ENCODE assay signal across 8 cellular contexts in genomic region chr1:20574686-20575543, GRCh38. TPM values are rescaled to one million over a fixed set of nuclear protein-coding genes. Genes with fewer than 3 reads are reported as not detected.
DNase-seq lines count a peak whose midpoint lies in the region; ATAC-seq, FAIRE-seq and TF ChIP-seq lines count a peak whose summit lies in the region.

No MANE protein-coding gene starts in this region.

- peaks cover 5% of the 10 kb centered on the region; the same call in 1 of the 2 replicates for H3K36me3 Mint-ChIP-seq in HFFc6 (ENCODE audit: low read depth)
- no peaks in the 10 kb centered on the region for H3K36me3 Mint-ChIP-seq in activated T-cell treated with anti-CD3 and anti-CD28 coated beads, Interleukin-2, amount 50 U/mL, for 24 hours (ENCODE audit: low read depth)

- H3K36me3 ChIP-seq in OCI-LY7 (ENCODE audit: insufficient read depth, low read length) (no peaks in the 10 kb centered on the region), pancreas (no peaks in the 10 kb centered on the region), upper lobe of right lung (no peaks in the 10 kb centered on the region)

- POLR2A ChIA-PET in OCI-LY7 (lab: Charles Lee), result no interaction called here

- H3K4me3 Mint-ChIP-seq in HFFc6, result no peak overlapping the region
- H3K4me3 Mint-ChIP-seq in activated T-cell treated with anti-CD3 and anti-CD28 coated beads, Interleukin-2, amount 50 U/mL, for 24 hours, result no peak overlapping the region

- H3K4me1 ChIP-seq in OCI-LY7 (ENCODE audit: insufficient read depth, low read length, poor library complexity, severe bottlenecking) (no peaks in the 10 kb centered on the region), pancreas (no peaks in the 10 kb centered on the region), upper lobe of right lung (no peaks in the 10 kb centered on the region)

- DNase-seq in CD1c-positive myeloid dendritic cell (ENCODE audit: extremely low spot score) (peak; percentile 90), HFFc6 (peak; percentile 64), OCI-LY7 (ENCODE audit: low spot score) (peak; percentile 52), foreskin fibroblast (peak; percentile 66 to 88), pancreas (peak; percentile 39 to 81 (median 59)), upper lobe of right lung (peak; percentile 89)
- peak; percentile 73 for DNase-seq in activated T-cell treated with anti-CD3 and anti-CD28 coated beads, Interleukin-2, amount 50 U/mL, for 24 hours

- no peak overlapping the region; the same call in 1 of the 2 replicates for H3K27ac Mint-ChIP-seq in HFFc6
- H3K27ac Mint-ChIP-seq in activated T-cell treated with anti-CD3 and anti-CD28 coated beads, Interleukin-2, amount 50 U/mL, for 24 hours, result no peak overlapping the region

- H3K9me2 ChIP-seq in OCI-LY7 (ENCODE audit: insufficient read depth, low read length), result no peaks in the 10 kb centered on the region

- CTCF ChIA-PET in OCI-LY7 (lab: Charles Lee; ENCODE audit: unreplicated experiment), result interaction anchor here (0.5 to 0.6 kb wide), 2 partner anchors 21 to 59 kb away, joined by 3 to 11 read pairs; no protein-coding TSS in a partner anchor

- WGBS in pancreas, 2 donors, result 20 to 27% methylated on average over 18 of the region's 18 CpGs

- TF ChIP-seq CTCF in HFFc6 (IDR thresholded peaks at IDR 0.05), result peak; percentile 90
- peak; percentile 81 for TF ChIP-seq CTCF in OCI-LY7 (conservative IDR thresholded peaks at IDR 0.05; ENCODE audit: low read length)
- TF ChIP-seq CTCF in foreskin fibroblast (IDR thresholded peaks at IDR 0.05; ENCODE audit: low read depth, low read length), result peak; percentile 72
- TF ChIP-seq CTCF in pancreas (IDR thresholded peaks at IDR 0.05), result peak; percentile 28 to 41 (median 32)
- peak; percentile 68 for TF ChIP-seq CTCF in upper lobe of right lung (IDR thresholded peaks at IDR 0.05)

- H3K27ac ChIP-seq in OCI-LY7 (ENCODE audit: low read depth, low read length, poor library complexity, severe bottlenecking), result no peak overlapping the region
- no peak overlapping the region for H3K27ac ChIP-seq in pancreas
- no peak overlapping the region for H3K27ac ChIP-seq in upper lobe of right lung

- H3K27me3 Mint-ChIP-seq in HFFc6 (ENCODE audit: insufficient read depth), result peaks cover 18% of the 10 kb centered on the region
- peaks cover 39% of the 10 kb centered on the region for H3K27me3 Mint-ChIP-seq in activated T-cell treated with anti-CD3 and anti-CD28 coated beads, Interleukin-2, amount 50 U/mL, for 24 hours

- H3K9me3 Mint-ChIP-seq in HFFc6, result peaks cover 8% of the 10 kb centered on the region
- peaks cover 5% of the 10 kb centered on the region for H3K9me3 Mint-ChIP-seq in activated T-cell treated with anti-CD3 and anti-CD28 coated beads, Interleukin-2, amount 50 U/mL, for 24 hours

- no peaks in the 10 kb centered on the region for H3K9me3 ChIP-seq in OCI-LY7 (ENCODE audit: low read length)
- H3K9me3 ChIP-seq in pancreas, result no peaks in the 10 kb centered on the region
- H3K9me3 ChIP-seq in upper lobe of right lung, result no peaks in the 10 kb centered on the region

- no peak for FAIRE-seq in pancreas (lab: Jason Lieb, UNC)

- peak in 3 of 4 donors; percentile 66 to 88 (median 84) for ATAC-seq in pancreas
- ATAC-seq in upper lobe of right lung, result peak; percentile 98
- ATAC-seq in GM21619 (IDR thresholded peaks at IDR 0.05; ENCODE audit: unreplicated experiment), result no peak

- H2AFZ ChIP-seq in OCI-LY7 (ENCODE audit: low read length), result no peak overlapping the region

- H4K20me1 ChIP-seq in OCI-LY7 (ENCODE audit: insufficient read depth, low read length), result no peaks in the 10 kb centered on the region

- no TSS peak for BruUV-seq in OCI-LY7 (replicated peaks; lab: Mats Ljungman, UMichigan)

- no peak overlapping the region for H3K4me3 ChIP-seq in OCI-LY7 (ENCODE audit: low read depth, low read length, poor library complexity, severe bottlenecking)
- H3K4me3 ChIP-seq in foreskin fibroblast (ENCODE audit: low read depth in 1 of 2, low read length in 2 of 2), result no peak overlapping the region
- no peak overlapping the region for H3K4me3 ChIP-seq in pancreas
- H3K4me3 ChIP-seq in upper lobe of right lung, result no peak overlapping the region

- H3K27me3 ChIP-seq in pancreas, result no peaks in the 10 kb centered on the region
- H3K27me3 ChIP-seq in upper lobe of right lung, result peaks cover 10% of the 10 kb centered on the region

- intact Hi-C loops in OCI-LY7 (cut with micrococcal nuclease; ENCODE audit: unreplicated experiment) (loop anchor here (1.0 to 2.0 kb wide), 2 partner anchors 58 to 65 kb away; partner anchors contain the start of gene PINK1), pancreas (cut with DNase I) (no loop called here), upper lobe of right lung (cut with DNase I) (no loop called here)

- no peaks in the 10 kb centered on the region for H3K79me2 ChIP-seq in OCI-LY7 (ENCODE audit: insufficient read depth, low read depth, low read length)

- no peak overlapping the region for H3K4me2 ChIP-seq in OCI-LY7 (ENCODE audit: low read length)

- H3K4me1 Mint-ChIP-seq in HFFc6 (ENCODE audit: low read depth), result peaks cover 43% of the 10 kb centered on the region
- peaks cover 3% of the 10 kb centered on the region for H3K4me1 Mint-ChIP-seq in activated T-cell treated with anti-CD3 and anti-CD28 coated beads, Interleukin-2, amount 50 U/mL, for 24 hours (ENCODE audit: low read depth)

RNA-seq across cellular contexts. Expression of gene CDA, which starts 14.0 kb away (rescaled TPM):
- 10 to 100 TPM in 4 of 6 experiments, 1 to 10 TPM in 2; 6.7 to 15.4 (median 13.3) TPM for total RNA-seq in HFFc6 (2021; fragmentation: NEBNext Ultra II Directional; extraction: Animal tissue kit (Norgen Biotek cat#: 25700))
- not detected in 2 replicates for total RNA-seq in OCI-LY7 (2014; rRNA removed; shearing (Covaris generic))
- not detected in 2 replicates for total RNA-seq in OCI-LY7 (2022)
- 1 to 10 TPM in 1 of 6 donors, under 1 TPM in 4, not detected in 1; 0.16 to 1.0 (median 0.41) TPM for total RNA-seq in pancreas
- polyA plus RNA-seq in pancreas, result 1 to 10 TPM in 1 of 2 donors, under 1 TPM in 1; 0.92 to 1.2 TPM
- total RNA-seq in upper lobe of right lung, result 8.8 TPM

RNA-seq across cellular contexts. Expression of gene FAM43B, which starts 22.5 kb away (rescaled TPM):
- total RNA-seq in HFFc6 (2021; fragmentation: NEBNext Ultra II Directional; extraction: Animal tissue kit (Norgen Biotek cat#: 25700)), result under 1 TPM in 1 of 6 experiments, not detected in 5; 0.07 TPM
- total RNA-seq in OCI-LY7 (2014; rRNA removed; shearing (Covaris generic)), result not detected in 2 replicates
- total RNA-seq in OCI-LY7 (2022) (not detected in 2 replicates), pancreas (under 1 TPM in 5 of 6 donors, not detected in 1; 0.14 to 0.72 (median 0.20) TPM), upper lobe of right lung (0.20 TPM)
- polyA plus RNA-seq in pancreas, result under 1 TPM; 0.28 to 0.30 TPM

RNA-seq across cellular contexts. Expression of gene PINK1, which starts 58.3 kb away (rescaled TPM):
- total RNA-seq in HFFc6 (2021; fragmentation: NEBNext Ultra II Directional; extraction: Animal tissue kit (Norgen Biotek cat#: 25700)), result 100 to 1,000 TPM in 3 of 6 experiments, 10 to 100 TPM in 3; 89.9 to 134 (median 99.1) TPM
- 8.2 and 8.9 TPM in 2 replicates for total RNA-seq in OCI-LY7 (2014; rRNA removed; shearing (Covaris generic))
- total RNA-seq in OCI-LY7 (2022), result 13.4 and 15.7 TPM in 2 replicates
- total RNA-seq in pancreas, result 10 to 100 TPM; 15.6 to 33.4 (median 27.7) TPM
- polyA plus RNA-seq in pancreas, result 10 to 100 TPM; 28.5 to 38.0 TPM
- 62.5 TPM for total RNA-seq in upper lobe of right lung

Comparison
In these comparisons a context has a peak if more than half of its experiments do, and no peak if none do; other contexts are left out.
1. CTCF ChIP-seq: peak in every context shown above with its lines; median percentile 90 in HFFc6; 81 in OCI-LY7; 72 in foreskin fibroblast; 68 in upper lobe of right lung; 32 in pancreas.